Comparison of ENCODE assay signal across 15 cellular contexts in genomic region chr13:111505175-111505777, GRCh38.
A peak's percentile ranks its signal among the peaks of the same experiment; 100 is the strongest.
DNase-seq lines count a peak whose midpoint lies in the region; ATAC-seq, FAIRE-seq and TF ChIP-seq lines count a peak whose summit lies in the region.
"Had no signal": no experiment of that assay in that cellular context is flagged by ENCODE, and none has a peak within 500 bp of the region (broad histone marks: within the 10 kb centered on the region; RNA-seq: fewer than 3 reads in every experiment).

No MANE protein-coding gene starts in this region.

- H3K4me3 Mint-ChIP-seq in WTC11 = no peak overlapping the region
- H3K4me3 Mint-ChIP-seq: mesothelial cell of epicardium had no signal

- H3K23ac ChIP-seq in neuronal stem cell (ENCODE audit: low read depth, low read length, poor library complexity) = no peak overlapping the region

- 0 out of 2 replicates have a peak, but pooled peaks have one; percentile 26 for TF ChIP-seq CTCF in WTC11 (IDR thresholded peaks at IDR 0.05)

- peaks cover 27% of the 10 kb centered on the region for H3K36me3 Mint-ChIP-seq in WTC11
- H3K36me3 Mint-ChIP-seq: mesothelial cell of epicardium had no signal

- H2AK5ac ChIP-seq in neuronal stem cell (ENCODE audit: low read depth, low read length) = no peak overlapping the region

- H3K4me1 ChIP-seq in neuronal stem cell (ENCODE audit: control insufficient read depth in 2 of 2, insufficient read depth in 1 of 2, low read depth in 1 of 2, low read length in 2 of 2) = peaks cover 0 to 5% of the 10 kb centered on the region in 2 donors

- peaks cover 5 to 7% of the 10 kb centered on the region in 2 donors for H3K9me3 ChIP-seq in neuronal stem cell (replicated peaks in 1 of 2; ENCODE audit: control insufficient read depth in 2 of 2, insufficient read depth in 1 of 2, low read depth in 1 of 2, low read length in 2 of 2)

- peak; percentile 99 for ATAC-seq in WTC11
- no peak for ATAC-seq in HG03571 (IDR thresholded peaks at IDR 0.05; ENCODE audit: unreplicated experiment)
- ATAC-seq: activated CD4-positive, CD25-positive, alpha-beta regulatory T cell treated with anti-CD3 and anti-CD28 coated beads, Interleukin-2, amount 50 U/mL, for 24 hours had no signal

- H3K27me3 Mint-ChIP-seq in WTC11 (ENCODE audit: low read depth) = peaks cover 14% of the 10 kb centered on the region

- no peak overlapping the region for H3K14ac ChIP-seq in neuronal stem cell (ENCODE audit: low read length)

- no peak overlapping the region for H2BK5ac ChIP-seq in neuronal stem cell (ENCODE audit: low read length)

- CTCF ChIA-PET in WTC11 (lab: Charles Lee) = interaction anchor here (0.6 to 2.0 kb wide), 56 partner anchors 8 to 1006 kb away, joined by 3 to 39 read pairs (median 4); no protein-coding TSS in a partner anchor

- no peak overlapping the region for H3K27ac ChIP-seq in neuronal stem cell (replicated peaks; ENCODE audit: low read length)
- H3K27ac ChIP-seq: dorsolateral prefrontal cortex had no signal

- peak overlapping the region; percentile 6 for H3K18ac ChIP-seq in neuronal stem cell (ENCODE audit: low read length)

- H3K36me3 ChIP-seq in neuronal stem cell (replicated peaks in 1 of 2; ENCODE audit: control insufficient read depth in 2 of 2, insufficient read depth in 2 of 2, low read length in 2 of 2) = no peaks in the 10 kb centered on the region

- no peak overlapping the region for H4K91ac ChIP-seq in neuronal stem cell (ENCODE audit: low read depth, low read length, poor library complexity)

- peak overlapping the region; percentile 74 for H2AFZ ChIP-seq in neuronal stem cell (ENCODE audit: low read length)

- no peaks in the 10 kb centered on the region for H3K79me1 ChIP-seq in neuronal stem cell (ENCODE audit: low read depth, low read length)

- H3K27ac Mint-ChIP-seq in WTC11 = no peak overlapping the region
- H3K27ac Mint-ChIP-seq: mesothelial cell of epicardium had no signal

- H3K4me2 ChIP-seq in neuronal stem cell (ENCODE audit: insufficient read depth, low read length, poor library complexity, severe bottlenecking) = no peak overlapping the region

- H2BK120ac ChIP-seq in neuronal stem cell (ENCODE audit: low read depth, low read length) = no peak overlapping the region

- H3K4me3 ChIP-seq in neuronal stem cell (ENCODE audit: low read length in 2 of 2) = no peak overlapping the region
- H3K4me3 ChIP-seq: dorsolateral prefrontal cortex had no signal

- H2BK12ac ChIP-seq in neuronal stem cell (ENCODE audit: low read length) = peak overlapping the region; percentile 75

- H3K9me3 Mint-ChIP-seq in WTC11 = peaks cover 27% of the 10 kb centered on the region

- no CpG with 5 or more reads among the region's 20 CpGs for WGBS in neuronal stem cell (ENCODE audit: extremely low coverage in 2 of 2, insufficient read length in 2 of 2, insufficient replicate concordance in 1 of 2), 2 donors

- peak; percentile 9 for DNase-seq in G401 (ENCODE audit: low spot score)
- peak; percentile 7 for DNase-seq in HTR-8/SVneo (ENCODE audit: insufficient read length, low spot score)
- DNase-seq in WTC11 (ENCODE audit: low spot score) = peak; percentile 79
- DNase-seq in neuronal stem cell (ENCODE audit: low spot score) = peak; percentile 58
- DNase-seq in activated gamma-delta T cell treated with Interleukin-2 at 50 U/mL for 16 hours = no peak
- no peak for DNase-seq in NCI-H2196 (lab: John Stamatoyannopoulos, UW; ENCODE audit: unreplicated experiment)
- no peak for DNase-seq in LoVo (ENCODE audit: low spot score)
- DNase-seq: activated naive CD4-positive, alpha-beta T cell treated with anti-CD3 and anti-CD28 coated beads, Interleukin-2, amount 50 U/mL, for 16 hours; EL; NCI-H187 treated with DMSO at 0.1 percent for 48 hours; SIG-M5 had no signal

- H3K27me3 ChIP-seq in neuronal stem cell (ENCODE audit: control insufficient read depth in 3 of 3, insufficient read depth in 3 of 3, low read depth in 1 of 3, low read length in 3 of 3) = no peaks in the 10 kb centered on the region

- H3K9ac ChIP-seq in neuronal stem cell (ENCODE audit: low read depth, low read length, poor library complexity) = no peak overlapping the region

- H4K8ac ChIP-seq in neuronal stem cell (ENCODE audit: low read depth, low read length) = no peak overlapping the region

- no peak overlapping the region for H3K4ac ChIP-seq in neuronal stem cell (ENCODE audit: low read length)

- in situ Hi-C loops in G401 (cut with HindIII; ENCODE audit: low sequenced_read_pairs) = no loop called here

- POLR2A ChIA-PET in WTC11 (lab: Charles Lee) = interaction anchor here (0.6 to 1.4 kb wide), 4 partner anchors 14 to 431 kb away, joined by 3 to 7 read pairs (median 4); no protein-coding TSS in a partner anchor

- no peak overlapping the region for H2BK15ac ChIP-seq in neuronal stem cell (ENCODE audit: low read length)

- FAIRE-seq in HTR-8/SVneo (lab: Jason Lieb, UNC) = no peak

- H3K4me1 Mint-ChIP-seq in WTC11 = 0 out of 2 replicates have a peak, but pooled peaks cover 7% of the 10 kb centered on the region
- H3K4me1 Mint-ChIP-seq: mesothelial cell of epicardium had no signal

TF ChIP-seq in WTC11, 78 proteins besides CTCF, POLR2A, EP300 and RAD21:
- TF ChIP-seq CREM (CRISPR knock-in tag; IDR thresholded peaks at IDR 0.05) (no peak), KAT7 (CRISPR knock-in tag; IDR thresholded peaks at IDR 0.05; ENCODE audit: borderline replicate concordance) (no peak), ZNF219 (CRISPR knock-in tag; IDR thresholded peaks at IDR 0.05; ENCODE audit: borderline replicate concordance) (no peak), NR2C2 (CRISPR knock-in tag; IDR thresholded peaks at IDR 0.05) (no peak), ATF6 (CRISPR knock-in tag; IDR thresholded peaks at IDR 0.05) (no peak), ZBTB21 (CRISPR knock-in tag; IDR thresholded peaks at IDR 0.05; ENCODE audit: borderline replicate concordance) (no peak)
- TF ChIP-seq, protein P1, sequence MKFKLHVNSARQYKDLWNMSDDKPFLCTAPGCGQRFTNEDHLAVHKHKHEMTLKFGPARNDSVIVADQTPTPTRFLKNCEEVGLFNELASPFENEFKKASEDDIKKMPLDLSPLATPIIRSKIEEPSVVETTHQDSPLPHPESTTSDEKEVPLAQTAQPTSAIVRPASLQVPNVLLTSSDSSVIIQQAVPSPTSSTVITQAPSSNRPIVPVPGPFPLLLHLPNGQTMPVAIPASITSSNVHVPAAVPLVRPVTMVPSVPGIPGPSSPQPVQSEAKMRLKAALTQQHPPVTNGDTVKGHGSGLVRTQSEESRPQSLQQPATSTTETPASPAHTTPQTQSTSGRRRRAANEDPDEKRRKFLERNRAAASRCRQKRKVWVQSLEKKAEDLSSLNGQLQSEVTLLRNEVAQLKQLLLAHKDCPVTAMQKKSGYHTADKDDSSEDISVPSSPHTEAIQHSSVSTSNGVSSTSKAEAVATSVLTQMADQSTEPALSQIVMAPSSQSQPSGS (CRISPR knock-in tag; IDR thresholded peaks at IDR 0.05; ENCODE audit: borderline replicate concordance, low read depth) = no peak
- TF ChIP-seq, protein P2, sequence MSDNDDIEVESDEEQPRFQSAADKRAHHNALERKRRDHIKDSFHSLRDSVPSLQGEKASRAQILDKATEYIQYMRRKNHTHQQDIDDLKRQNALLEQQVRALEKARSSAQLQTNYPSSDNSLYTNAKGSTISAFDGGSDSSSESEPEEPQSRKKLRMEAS (CRISPR knock-in tag; IDR thresholded peaks at IDR 0.05) = no peak
- TF ChIP-seq, protein P3, sequence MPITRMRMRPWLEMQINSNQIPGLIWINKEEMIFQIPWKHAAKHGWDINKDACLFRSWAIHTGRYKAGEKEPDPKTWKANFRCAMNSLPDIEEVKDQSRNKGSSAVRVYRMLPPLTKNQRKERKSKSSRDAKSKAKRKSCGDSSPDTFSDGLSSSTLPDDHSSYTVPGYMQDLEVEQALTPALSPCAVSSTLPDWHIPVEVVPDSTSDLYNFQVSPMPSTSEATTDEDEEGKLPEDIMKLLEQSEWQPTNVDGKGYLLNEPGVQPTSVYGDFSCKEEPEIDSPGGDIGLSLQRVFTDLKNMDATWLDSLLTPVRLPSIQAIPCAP (CRISPR knock-in tag; IDR thresholded peaks at IDR 0.05) = no peak
- TF ChIP-seq, protein P4, sequence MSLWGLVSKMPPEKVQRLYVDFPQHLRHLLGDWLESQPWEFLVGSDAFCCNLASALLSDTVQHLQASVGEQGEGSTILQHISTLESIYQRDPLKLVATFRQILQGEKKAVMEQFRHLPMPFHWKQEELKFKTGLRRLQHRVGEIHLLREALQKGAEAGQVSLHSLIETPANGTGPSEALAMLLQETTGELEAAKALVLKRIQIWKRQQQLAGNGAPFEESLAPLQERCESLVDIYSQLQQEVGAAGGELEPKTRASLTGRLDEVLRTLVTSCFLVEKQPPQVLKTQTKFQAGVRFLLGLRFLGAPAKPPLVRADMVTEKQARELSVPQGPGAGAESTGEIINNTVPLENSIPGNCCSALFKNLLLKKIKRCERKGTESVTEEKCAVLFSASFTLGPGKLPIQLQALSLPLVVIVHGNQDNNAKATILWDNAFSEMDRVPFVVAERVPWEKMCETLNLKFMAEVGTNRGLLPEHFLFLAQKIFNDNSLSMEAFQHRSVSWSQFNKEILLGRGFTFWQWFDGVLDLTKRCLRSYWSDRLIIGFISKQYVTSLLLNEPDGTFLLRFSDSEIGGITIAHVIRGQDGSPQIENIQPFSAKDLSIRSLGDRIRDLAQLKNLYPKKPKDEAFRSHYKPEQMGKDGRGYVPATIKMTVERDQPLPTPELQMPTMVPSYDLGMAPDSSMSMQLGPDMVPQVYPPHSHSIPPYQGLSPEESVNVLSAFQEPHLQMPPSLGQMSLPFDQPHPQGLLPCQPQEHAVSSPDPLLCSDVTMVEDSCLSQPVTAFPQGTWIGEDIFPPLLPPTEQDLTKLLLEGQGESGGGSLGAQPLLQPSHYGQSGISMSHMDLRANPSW (CRISPR knock-in tag; conservative IDR thresholded peaks at IDR 0.05; ENCODE audit: low read depth) = no peak

Comparison
In these comparisons a context has a peak if more than half of its experiments do, and no peak if none do; other contexts are left out.
1. DNase-seq: peak in G401 (single experiment), HTR-8/SVneo (single experiment), WTC11 (single experiment) and neuronal stem cell (single experiment); none in activated gamma-delta T cell treated with Interleukin-2 at 50 U/mL for 16 hours (single experiment), NCI-H2196 (single experiment) and LoVo (single experiment).